Comparison of ENCODE assay signal across 20 cellular contexts in the genomic region with DNA sequence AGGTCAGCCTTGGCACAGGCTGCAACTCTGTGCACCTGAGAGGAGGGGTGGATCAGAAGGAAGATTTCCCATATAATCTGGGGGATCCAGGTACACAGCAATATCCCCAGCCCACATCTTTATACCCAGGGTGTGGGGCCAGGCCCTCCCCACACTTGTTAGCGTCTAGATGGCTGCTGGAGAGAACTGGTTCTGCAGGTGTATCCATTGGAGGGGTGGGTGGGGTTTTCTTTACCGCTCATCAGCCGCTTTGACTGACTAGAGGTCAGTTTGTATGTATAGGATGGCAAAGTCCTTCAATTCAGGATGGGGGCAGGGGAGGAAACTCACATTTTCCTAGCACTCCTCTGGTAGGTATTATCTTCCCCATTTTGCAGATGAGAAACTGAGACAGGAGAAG.
A peak's percentile ranks its signal among the peaks of the same experiment; 100 is the strongest.
DNase-seq lines count a peak whose midpoint lies in the region; ATAC-seq, FAIRE-seq and TF ChIP-seq lines count a peak whose summit lies in the region.
"Had no signal": no experiment of that assay in that cellular context is flagged by ENCODE, and none has a peak within 500 bp of the region (broad histone marks: within the 10 kb centered on the region; RNA-seq: fewer than 3 reads in every experiment).

No MANE protein-coding gene starts in this region.

- H3K18ac ChIP-seq in H1 (ENCODE audit: extremely low read depth, low read length) = no peak overlapping the region

- no peak overlapping the region for H2BK20ac ChIP-seq in H1 (ENCODE audit: low read length)

- ATAC-seq in mucosa of descending colon = peak; percentile 76

- TF ChIP-seq CTCF in H1 (IDR thresholded peaks at IDR 0.05; ENCODE audit: control extremely low read depth in 1 of 3, insufficient read depth in 1 of 3, low read depth in 1 of 3, low read length in 3 of 3) (no peak), mucosa of descending colon (IDR thresholded peaks at IDR 0.05) (no peak), ovary (IDR thresholded peaks at IDR 0.05) (no peak)

- H4K91ac ChIP-seq in H1 (replicated peaks; ENCODE audit: insufficient read length, low read length) = no peak overlapping the region

- H2BK120ac ChIP-seq in H1 (replicated peaks; ENCODE audit: low read depth, low read length) = no peak overlapping the region

- no peak overlapping the region for H3K14ac ChIP-seq in H1 (ENCODE audit: insufficient read length)

- no peaks in the 10 kb centered on the region for H3K36me3 ChIP-seq in H1 (ENCODE audit: control insufficient read depth in 2 of 4, insufficient read depth in 4 of 4, low read length in 3 of 4)
- H3K36me3 ChIP-seq in mucosa of descending colon (ENCODE audit: low read depth) = no peaks in the 10 kb centered on the region
- no peaks in the 10 kb centered on the region for H3K36me3 ChIP-seq in ovary
- H3K36me3 ChIP-seq: BLaER1 had no signal

- DNase-seq in DMS53 (lab: John Stamatoyannopoulos, UW) (peak; percentile 7), DMS53 treated with DMSO at 0.1 percent for 48 hours (lab: John Stamatoyannopoulos, UW; ENCODE audit: unreplicated experiment) (no peak), H1 (ENCODE audit: low read depth in 1 of 2, low spot score in 2 of 2) (no peak), mucosa of descending colon (peak in 1 of 3 donors; percentile 14), globus pallidus (ENCODE audit: low spot score) (no peak), ovary (no peak)
- DNase-seq: CD4-positive, alpha-beta T cell; CD8-positive, alpha-beta memory T cell; DMS 273 treated with DMSO at 0.1 percent for 48 hours; DND-41; GOT3; H7; HCEC 1CT had no signal

- no peak overlapping the region for H2AFZ ChIP-seq in H1 (ENCODE audit: low read length)

- no peak overlapping the region for H4K5ac ChIP-seq in H1 (ENCODE audit: insufficient read length, low read depth, low read length)

- H3K79me1 ChIP-seq in H1 (ENCODE audit: low read depth, low read length) = no peaks in the 10 kb centered on the region; the same call in 1 of the 2 replicates

- intact Hi-C loops in mucosa of descending colon (cut with DNase I, micrococcal nuclease) = no loop called here
- intact Hi-C loops in ovary (cut with DNase I) = no loop called here

- TF ChIP-seq EP300 in H1 (IDR thresholded peaks at IDR 0.05; ENCODE audit: borderline replicate concordance in 1 of 2, low read depth in 2 of 2, low read length in 2 of 2) (no peak), ovary (IDR thresholded peaks at IDR 0.05) (no peak)

- no peak overlapping the region for H3K27ac ChIP-seq in H1 (ENCODE audit: low read depth, low read length)
- H3K27ac ChIP-seq in ovary = no peak overlapping the region
- H3K27ac ChIP-seq: 22Rv1, BLaER1, C4-2B had no signal

- H2AK5ac ChIP-seq in H1 (ENCODE audit: low read depth, low read length) = no peak overlapping the region; the same call in 1 of the 2 replicates

- H2BK12ac ChIP-seq in H1 (ENCODE audit: low read depth, low read length) = no peak overlapping the region

- CTCF ChIA-PET in H1 (lab: Charles Lee; ENCODE audit: partially characterized antibody) = interaction anchor here (1.2 kb wide), 1 partner anchor 18 kb away, joined by 6 read pairs; no protein-coding TSS in a partner anchor

- no peak for TF ChIP-seq POLR2A in H1 (IDR thresholded peaks at IDR 0.05; ENCODE audit: control extremely low read depth in 1 of 2, low read depth in 2 of 2, low read length in 2 of 2)
- TF ChIP-seq POLR2A in ovary (IDR thresholded peaks at IDR 0.05) = no peak

- H3K4me1 ChIP-seq in H1 (replicated peaks in 1 of 4; ENCODE audit: control insufficient read depth in 3 of 4, insufficient read depth in 4 of 4, low read length in 3 of 4) (peaks cover 2 to 5% (median 4%) of the 10 kb centered on the region in 4 experiments; a peak in 4 of 7 replicates), mucosa of descending colon (ENCODE audit: low read depth) (no peaks in the 10 kb centered on the region), ovary (ENCODE audit: insufficient read depth) (no peaks in the 10 kb centered on the region)
- H3K4me1 ChIP-seq: BLaER1 had no signal

- H3K9me3 ChIP-seq in H1 (ENCODE audit: insufficient read depth in 2 of 2, low read depth in 1 of 2, low read length in 1 of 2) (no peaks in the 10 kb centered on the region), mucosa of descending colon (no peaks in the 10 kb centered on the region), ovary (no peaks in the 10 kb centered on the region)
- H3K9me3 ChIP-seq: BLaER1 had no signal

- H3K9ac ChIP-seq in H1 (replicated peaks in 1 of 4; ENCODE audit: extremely low read depth in 1 of 4, low read depth in 3 of 4, low read length in 3 of 4) = no peak overlapping the region
- H3K9ac ChIP-seq: BLaER1 had no signal

- H3K23ac ChIP-seq in H1 (ENCODE audit: insufficient read length) = no peak overlapping the region

- H3K27me3 ChIP-seq in H1 (replicated peaks in 1 of 4; ENCODE audit: control insufficient read depth in 3 of 4, extremely low read depth in 1 of 4, insufficient read depth in 3 of 4, low read length in 3 of 4) (no peaks in the 10 kb centered on the region), ovary (no peaks in the 10 kb centered on the region)
- H3K27me3 ChIP-seq: BLaER1 had no signal

- POLR2A ChIA-PET in H1 (lab: Charles Lee; ENCODE audit: partially characterized antibody) = no interaction called here

- no peak for FAIRE-seq in H1 (lab: Jason Lieb, UNC)
- FAIRE-seq: A204.1, D721Med, G401.6, GM12892 had no signal

- peak overlapping the region; percentile 32; the same call in 1 of the 2 replicates for H4K8ac ChIP-seq in H1 (ENCODE audit: extremely low read depth, insufficient read depth, low read length)

- no peaks in the 10 kb centered on the region for H3K23me2 ChIP-seq in H1 (ENCODE audit: low read depth, low read length)

- H2BK5ac ChIP-seq in H1 (ENCODE audit: low read depth, low read length) = no peak overlapping the region

- H3K4me3 ChIP-seq in H1 (ENCODE audit: extremely low read depth in 1 of 4, insufficient read depth in 2 of 4, low read depth in 3 of 4, low read length in 4 of 4) = no peak overlapping the region
- no peak overlapping the region for H3K4me3 ChIP-seq in mucosa of descending colon
- no peak overlapping the region for H3K4me3 ChIP-seq in ovary
- H3K4me3 ChIP-seq: BLaER1 had no signal

- no peak overlapping the region for H3K4me2 ChIP-seq in H1 (ENCODE audit: insufficient read depth in 1 of 2, low read depth in 2 of 2, low read length in 2 of 2)
- H3K4me2 ChIP-seq: BLaER1 had no signal

- no peaks in the 10 kb centered on the region for H3K79me2 ChIP-seq in H1 (ENCODE audit: control insufficient read depth in 1 of 2, insufficient read depth in 2 of 2, low read length in 2 of 2)

- no peak overlapping the region for H3K56ac ChIP-seq in H1 (replicated peaks; ENCODE audit: insufficient read length, low read depth, low read length)

- no peak overlapping the region for H3K4ac ChIP-seq in H1 (replicated peaks; ENCODE audit: insufficient read length, low read depth, low read length)

- 0 out of 2 replicates have a peak overlapping the region, but pooled peaks have one; percentile 32 for H2BK15ac ChIP-seq in H1 (ENCODE audit: low read length)

- no peak for TF ChIP-seq RAD21 in H1 (IDR thresholded peaks at IDR 0.05 in 1 of 2, conservative IDR thresholded peaks at IDR 0.05 in 1 of 2; ENCODE audit: low read depth in 2 of 2, low read length in 2 of 2)

- no peaks in the 10 kb centered on the region for H4K20me1 ChIP-seq in H1 (replicated peaks in 1 of 2; ENCODE audit: control insufficient read depth in 1 of 2, insufficient read depth in 2 of 2, low read length in 2 of 2)
- H4K20me1 ChIP-seq: BLaER1 had no signal

- WGBS in H1 (ENCODE audit: extremely low coverage in 1 of 2, insufficient coverage in 1 of 2, insufficient read length in 1 of 2, insufficient replicate concordance in 2 of 2, low coverage in 1 of 2, low lambda C conversion rate in 2 of 2, missing lambda C conversion rate in 1 of 2), 2 experiments = 82% methylated on average over 3 of the region's 3 CpGs; no CpG with 5 or more reads in 1 of the 2 experiments
- 61 to 76% (median 62%) methylated on average over 3 of the region's 3 CpGs for WGBS in ovary, 3 donors

TF ChIP-seq in H1, 55 proteins besides CTCF, POLR2A, EP300 and RAD21:
- TF ChIP-seq SIRT6 (IDR thresholded peaks at IDR 0.05; ENCODE audit: low read length) = no peak
